Comparison of ENCODE assay signal across 19 cellular contexts in genomic region chr9:19480345-19480744, GRCh38.
DNase-seq lines count a peak whose midpoint lies in the region; ATAC-seq and TF ChIP-seq lines count a peak whose summit lies in the region.
"Had no signal": no experiment of that assay in that cellular context is flagged by ENCODE, and none has a peak within 500 bp of the region (broad histone marks: within the 10 kb centered on the region; RNA-seq: fewer than 3 reads in every experiment).

No MANE protein-coding gene starts in this region.

- no peak overlapping the region for H3K4me3 Mint-ChIP-seq in brain
- no peak overlapping the region for H3K4me3 Mint-ChIP-seq in natural killer cell
- H3K4me3 Mint-ChIP-seq: CD14-positive monocyte; CD4-positive, alpha-beta memory T cell had no signal

- H3K27ac ChIP-seq in dorsolateral prefrontal cortex, result peak overlapping the region; percentile 79 to 100 (median 97)
- H3K27ac ChIP-seq: 22Rv1, A549, BLaER1, HL-60 had no signal

- H3K36me3 Mint-ChIP-seq in brain (no peaks in the 10 kb centered on the region), natural killer cell (no peaks in the 10 kb centered on the region)
- H3K36me3 Mint-ChIP-seq: CD14-positive monocyte; CD4-positive, alpha-beta memory T cell had no signal

- H3K9me3 Mint-ChIP-seq in brain (no peaks in the 10 kb centered on the region), natural killer cell (no peaks in the 10 kb centered on the region)
- H3K9me3 Mint-ChIP-seq: CD14-positive monocyte; CD4-positive, alpha-beta memory T cell had no signal

- no peak overlapping the region for H3K4me3 ChIP-seq in dorsolateral prefrontal cortex
- H3K4me3 ChIP-seq: A549, BLaER1, HAP-1 had no signal

- H3K27me3 Mint-ChIP-seq in brain (peaks cover 3% of the 10 kb centered on the region), natural killer cell (ENCODE audit: low read depth in 2 of 2) (peaks cover 19 to 32% of the 10 kb centered on the region in 2 donors)

- intact Hi-C loops in Right ventricle myocardium inferior (cut with DNase I), result no loop called here
- intact Hi-C loops in cardiac septum (cut with DNase I), result no loop called here
- intact Hi-C loops in dorsolateral prefrontal cortex (cut with DNase I), result no loop called here
- intact Hi-C loops in natural killer cell (cut with micrococcal nuclease), result no loop called here

- ATAC-seq in Right ventricle myocardium inferior (peak; percentile 40), natural killer cell (no peak), GM19035 (IDR thresholded peaks at IDR 0.05; ENCODE audit: unreplicated experiment) (no peak), HG03520 (IDR thresholded peaks at IDR 0.05; ENCODE audit: unreplicated experiment) (no peak)
- ATAC-seq: A549 had no signal

- H3K27me3 ChIP-seq in dorsolateral prefrontal cortex, result no peaks in the 10 kb centered on the region
- H3K27me3 ChIP-seq: BLaER1 had no signal

- H3K27ac Mint-ChIP-seq in brain, result peak overlapping the region in 3 of 5 experiments; percentile 3 to 79 (median 39)
- no peak overlapping the region for H3K27ac Mint-ChIP-seq in natural killer cell
- H3K27ac Mint-ChIP-seq: CD14-positive monocyte; CD4-positive, alpha-beta memory T cell had no signal

- DNase-seq in Right ventricle myocardium inferior (ENCODE audit: missing footprints) (no peak), cardiac septum (ENCODE audit: low spot score) (no peak), dorsolateral prefrontal cortex (no peak), mesenteric fat pad (ENCODE audit: low spot score) (peak; percentile 14), natural killer cell (no peak)
- DNase-seq: AML-193; Calu3; CD4-positive, alpha-beta memory T cell; DMS79 treated with DMSO at 0.1 percent for 48 hours; GF-D8 had no signal

- H3K4me1 Mint-ChIP-seq in brain (peaks cover 34% of the 10 kb centered on the region), natural killer cell (no peaks in the 10 kb centered on the region)
- H3K4me1 Mint-ChIP-seq: CD14-positive monocyte; CD4-positive, alpha-beta memory T cell had no signal

- TF ChIP-seq CTCF in brain (conservative IDR thresholded peaks at IDR 0.05) (no peak), dorsolateral prefrontal cortex (IDR thresholded peaks at IDR 0.05 in 54 of 56, conservative IDR thresholded peaks at IDR 0.05 in 2 of 56; ENCODE audit: low read depth in 1 of 56, partially characterized antibody in 56 of 56) (no peak), natural killer cell (IDR thresholded peaks at IDR 0.05) (no peak)

Comparison
In these comparisons a context has a peak if more than half of its experiments do, and no peak if none do; other contexts are left out.
1. H3K27ac Mint-ChIP-seq: peak in brain (3 of 5); none in natural killer cell (0 of 2).